Comparison of ENCODE assay signal across 8 cellular contexts in the genomic region with DNA sequence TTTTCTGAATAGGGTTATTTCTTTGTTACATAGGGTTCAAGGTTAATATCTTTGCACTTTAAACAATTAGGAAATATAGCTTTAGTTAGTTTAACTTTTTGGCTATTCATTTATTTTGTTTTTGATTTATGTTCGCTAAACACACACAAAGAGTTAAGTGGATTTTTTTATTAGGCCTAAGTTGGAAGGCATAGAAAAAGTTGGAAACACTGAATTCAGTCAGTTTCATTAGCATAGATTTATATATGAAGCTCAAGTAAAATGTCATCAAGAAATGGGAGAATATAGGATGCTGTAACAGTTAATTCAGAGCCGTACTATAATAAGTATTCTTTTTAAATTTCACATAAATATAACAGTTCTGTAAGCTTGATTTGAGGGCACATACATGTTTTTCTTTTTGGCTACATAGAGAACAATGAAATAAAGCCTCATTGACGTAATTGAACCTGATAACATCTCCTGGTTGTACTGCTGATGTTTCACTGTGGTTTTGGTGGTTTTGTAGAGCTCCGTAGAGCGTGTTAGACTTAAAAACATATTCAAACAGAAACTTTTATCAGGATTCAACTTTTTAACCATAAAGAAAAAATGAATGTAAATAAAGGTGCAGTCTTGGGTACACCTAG.
A peak's percentile ranks its signal among the peaks of the same experiment; 100 is the strongest.
DNase-seq lines count a peak whose midpoint lies in the region; ATAC-seq and FAIRE-seq lines count a peak whose summit lies in the region.

No MANE protein-coding gene starts in this region.

- intact Hi-C loops in cardiac septum (cut with DNase I): no loop called here

- H3K27ac Mint-ChIP-seq in activated naive CD8-positive, alpha-beta T cell treated with anti-CD3 and anti-CD28 coated beads for 36 hours: no peak overlapping the region

- no peak for FAIRE-seq in RCC 7860 (lab: Jason Lieb, UNC)

- H3K9me3 Mint-ChIP-seq in activated naive CD8-positive, alpha-beta T cell treated with anti-CD3 and anti-CD28 coated beads for 36 hours: no peaks in the 10 kb centered on the region

- in situ Hi-C loops in KBM-7 (cut with MboI; ENCODE audit: low pct_unique_long_range_greater_than_20kb, low sequenced_read_pairs): no loop called here

- H3K4me1 Mint-ChIP-seq in activated naive CD8-positive, alpha-beta T cell treated with anti-CD3 and anti-CD28 coated beads for 36 hours: peaks cover 41% of the 10 kb centered on the region

- ATAC-seq in GM18498 (IDR thresholded peaks at IDR 0.05; ENCODE audit: unreplicated experiment) (peak; percentile 93), GM21576 (IDR thresholded peaks at IDR 0.05; ENCODE audit: unreplicated experiment) (peak; percentile 94)

- no peaks in the 10 kb centered on the region for H3K27me3 Mint-ChIP-seq in activated naive CD8-positive, alpha-beta T cell treated with anti-CD3 and anti-CD28 coated beads for 36 hours

- H3K4me3 Mint-ChIP-seq in activated naive CD8-positive, alpha-beta T cell treated with anti-CD3 and anti-CD28 coated beads for 36 hours: peak overlapping the region; percentile 38

- DNase-seq in KBM-7: peak; percentile 78
- no peak for DNase-seq in activated naive CD8-positive, alpha-beta T cell treated with anti-CD3 and anti-CD28 coated beads for 36 hours
- DNase-seq in cardiac septum (ENCODE audit: low spot score): no peak
- DNase-seq in NCI-H526 treated with DMSO at 0.1 percent for 48 hours (lab: John Stamatoyannopoulos, UW): no peak
- DNase-seq in RCC 7860 (ENCODE audit: low spot score): no peak
- no peak for DNase-seq in NCI-H1048 (lab: John Stamatoyannopoulos, UW)

- H3K36me3 Mint-ChIP-seq in activated naive CD8-positive, alpha-beta T cell treated with anti-CD3 and anti-CD28 coated beads for 36 hours: peaks cover 5% of the 10 kb centered on the region
